ENCODE assay signal across 8 cellular contexts in the genomic region with DNA sequence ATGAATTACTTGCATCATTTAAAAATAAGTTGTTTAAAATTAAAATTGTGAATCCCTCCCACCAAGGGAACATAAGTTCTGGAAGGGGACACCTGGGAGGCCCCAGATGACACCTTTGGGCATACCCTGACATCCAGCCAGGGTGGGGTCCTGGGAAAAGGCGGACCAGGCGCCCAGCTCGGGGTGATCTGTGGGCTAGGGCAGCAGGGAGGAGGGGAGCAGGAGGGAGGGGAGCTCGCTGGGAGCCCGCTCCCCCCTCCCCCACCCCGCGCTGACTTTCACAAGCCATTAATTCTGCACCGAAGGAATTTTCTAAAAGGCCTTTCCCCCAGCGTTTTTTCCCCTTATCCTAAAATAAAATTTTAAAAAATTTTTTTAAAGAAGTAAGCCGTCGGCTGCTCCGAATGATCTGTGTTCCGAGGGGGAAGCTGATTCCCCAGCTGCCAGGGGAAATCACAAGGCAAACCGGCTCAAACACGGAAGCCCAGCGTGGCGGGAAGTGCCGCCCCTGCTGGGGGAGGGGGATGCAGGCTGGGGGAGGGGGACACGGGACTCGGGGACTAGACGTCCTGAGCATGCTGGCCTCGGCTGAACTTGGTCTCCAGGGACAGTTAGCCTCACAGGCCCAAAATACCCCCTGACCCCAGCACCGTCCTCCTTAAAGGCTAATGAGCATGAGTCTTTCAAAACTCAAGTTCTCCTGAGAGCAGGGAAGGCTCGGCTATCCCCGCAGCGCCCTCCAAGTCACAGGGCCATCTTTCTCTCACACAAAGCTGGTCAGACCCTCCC. TPM values are rescaled to one million over a fixed set of nuclear protein-coding genes. Genes with fewer than 3 reads are reported as not detected.
DNase-seq lines count a peak whose midpoint lies in the region; ATAC-seq and TF ChIP-seq lines count a peak whose summit lies in the region.

No MANE protein-coding gene starts in this region.

- H3K4me3 ChIP-seq in IMR-90 (ENCODE audit: insufficient read depth, low read depth, low read length), result no peak overlapping the region
- peak overlapping the region in 1 of 2 donors; percentile 18 for H3K4me3 ChIP-seq in left lung

- peak overlapping the region; percentile 27 for H3K14ac ChIP-seq in IMR-90 (replicated peaks; ENCODE audit: low read depth, low read length)

- peaks cover 19 to 84% of the 10 kb centered on the region in 2 experiments; a peak in 3 of 4 replicates for H3K79me1 ChIP-seq in IMR-90 (ENCODE audit: low read depth in 1 of 2, low read length in 2 of 2)

- H2BK20ac ChIP-seq in IMR-90 (ENCODE audit: low read depth, low read length), result peak overlapping the region; percentile 39

- peak overlapping the region; percentile 70 for H2BK120ac ChIP-seq in IMR-90 (ENCODE audit: low read depth, low read length)

- H3K56ac ChIP-seq in IMR-90 (ENCODE audit: extremely low read depth, insufficient read depth, low read length), result no peak overlapping the region

- peaks cover 14% of the 10 kb centered on the region for H3K4me1 Mint-ChIP-seq in stimulated activated memory B cell treated with anti-CD40 and anti-IgM and Interleukin-4, amounts not matched to agents 10 μg/mL and 1 μg/mL and 100 μg/mL, for 72 hours

- CTCF ChIA-PET in IMR-90 (lab: Yijun Ruan, JAX), result interaction anchor here (2.3 kb wide), 1 partner anchor 102 kb away, joined by 5 read pairs; no protein-coding TSS in a partner anchor

- in situ Hi-C loops in IMR-90 (cut with MboI; ENCODE audit: low sequenced_read_pairs), result no loop called here

- H3K9ac ChIP-seq in IMR-90 (ENCODE audit: low read depth, low read length), result peak overlapping the region; percentile 21; the same call in 1 of the 2 replicates

- intact Hi-C loops in IMR-90 (cut with micrococcal nuclease), result no loop called here
- intact Hi-C loops in left lung (cut with DNase I), result loop anchor here in 1 of 2 donors (10.0 kb wide), 1 partner anchor 98 kb away; no protein-coding TSS in a partner anchor

- H4K8ac ChIP-seq in IMR-90 (ENCODE audit: low read depth in 2 of 2, low read length in 2 of 2), result peak overlapping the region; percentile 78 to 81

- H2AK5ac ChIP-seq in IMR-90 (ENCODE audit: low read depth, low read length), result peak overlapping the region; percentile 59

- H3K27ac Mint-ChIP-seq in stimulated activated memory B cell treated with anti-CD40 and anti-IgM and Interleukin-4, amounts not matched to agents 10 μg/mL and 1 μg/mL and 100 μg/mL, for 72 hours, result peak overlapping the region; percentile 9

- peak overlapping the region; percentile 22; the same call in 1 of the 2 replicates for H3K18ac ChIP-seq in IMR-90 (ENCODE audit: low read depth, low read length)

- dilution Hi-C loops in IMR-90 (cut with HindIII; ENCODE audit: low sequenced_read_pairs, unreplicated experiment), result no loop called here

- ATAC-seq in IMR-90 (ENCODE audit: low read depth) (no peak), left lung (peak; percentile 18), GM19035 (IDR thresholded peaks at IDR 0.05; ENCODE audit: unreplicated experiment) (no peak)
- no peak for ATAC-seq in stimulated activated memory B cell treated with anti-CD40 and anti-IgM and Interleukin-4, amounts not matched to agents 10 μg/mL and 1 μg/mL and 100 μg/mL, for 72 hours

- peak overlapping the region; percentile 38 for H3K27ac ChIP-seq in IMR-90 (ENCODE audit: insufficient read depth, low read length)
- H3K27ac ChIP-seq in caudate nucleus (ENCODE audit: low read depth, low read length), result peak overlapping the region; percentile 70
- peak overlapping the region; percentile 83 to 91 for H3K27ac ChIP-seq in left lung

- H3K4me2 ChIP-seq in IMR-90 (ENCODE audit: low read depth, low read length), result no peak overlapping the region; the same call in 1 of the 2 replicates

- TF ChIP-seq CTCF in IMR-90 (conservative IDR thresholded peaks at IDR 0.05; ENCODE audit: low read depth, low read length) (no peak; the same call in 1 of the 2 replicates), left lung (IDR thresholded peaks at IDR 0.05) (no peak)

- H2BK15ac ChIP-seq in IMR-90 (ENCODE audit: low read depth, low read length), result peak overlapping the region; percentile 24; the same call in 1 of the 3 replicates

- H2BK5ac ChIP-seq in IMR-90 (ENCODE audit: low read depth, low read length, poor library complexity, severe bottlenecking), result peak overlapping the region; percentile 53

- WGBS in IMR-90 (ENCODE audit: extremely low coverage in 2 of 2, insufficient read length in 1 of 2), 2 experiments, result 55% methylated on average over 4 of the region's 26 CpGs; no CpG with 5 or more reads in 1 of the 2 experiments

- H3K36me3 ChIP-seq in IMR-90 (ENCODE audit: control insufficient read depth, insufficient read depth, low read length), result no peaks in the 10 kb centered on the region
- H3K36me3 ChIP-seq in left lung, result peaks cover 0 to 12% of the 10 kb centered on the region in 2 donors

- peak overlapping the region; percentile 73 for H3K4ac ChIP-seq in IMR-90 (ENCODE audit: low read depth, low read length)

- BruUV-seq in IMR-90 (replicated peaks; lab: Mats Ljungman, UMichigan), result no TSS peak

- peak overlapping the region; percentile 67 for H3K23ac ChIP-seq in IMR-90 (ENCODE audit: low read depth, low read length)

- H2AFZ ChIP-seq in IMR-90 (replicated peaks; ENCODE audit: low read length, poor library complexity), result peak overlapping the region; percentile 78

- peak overlapping the region; percentile 18 for H4K5ac ChIP-seq in IMR-90 (ENCODE audit: low read depth, low read length)

- POLR2A ChIA-PET in IMR-90 (lab: Charles Lee; ENCODE audit: unreplicated experiment), result no interaction called here

- TF ChIP-seq RAD21 in IMR-90 (IDR thresholded peaks at IDR 0.05; ENCODE audit: low read length), result no peak

- DNase-seq in IMR-90 (no peak), caudate nucleus (lab: John Stamatoyannopoulos, UW) (peak in 26 of 61 donors; percentile 0 to 44 (median 28)), left lung (peak; percentile 83 to 91), GOT3 (lab: John Stamatoyannopoulos, UW) (no peak), NCI-H187 treated with DMSO at 0.1 percent for 48 hours (lab: John Stamatoyannopoulos, UW) (no peak), 8988T (no peak)

- H3K9me3 ChIP-seq in IMR-90 (ENCODE audit: control insufficient read depth, insufficient read depth, low read length), result no peaks in the 10 kb centered on the region
- H3K9me3 ChIP-seq in left lung, result no peaks in the 10 kb centered on the region

- peaks cover 38% of the 10 kb centered on the region for H3K4me1 ChIP-seq in IMR-90 (ENCODE audit: control insufficient read depth, insufficient read depth, low read length)
- H3K4me1 ChIP-seq in left lung, result peaks cover 64 to 90% of the 10 kb centered on the region in 2 donors

- peak overlapping the region; percentile 74 for H2AK9ac ChIP-seq in IMR-90 (replicated peaks; ENCODE audit: low read depth, low read length, poor library complexity)

- peak overlapping the region; percentile 54 for H4K91ac ChIP-seq in IMR-90 (ENCODE audit: insufficient read depth, low read depth, low read length)

- H3K4me3 Mint-ChIP-seq in stimulated activated memory B cell treated with anti-CD40 and anti-IgM and Interleukin-4, amounts not matched to agents 10 μg/mL and 1 μg/mL and 100 μg/mL, for 72 hours, result no peak overlapping the region

- no peaks in the 10 kb centered on the region for H4K20me1 ChIP-seq in IMR-90 (ENCODE audit: insufficient read depth, low read length)

- H3K36me3 Mint-ChIP-seq in stimulated activated memory B cell treated with anti-CD40 and anti-IgM and Interleukin-4, amounts not matched to agents 10 μg/mL and 1 μg/mL and 100 μg/mL, for 72 hours, result no peaks in the 10 kb centered on the region

- H3K27me3 Mint-ChIP-seq in stimulated activated memory B cell treated with anti-CD40 and anti-IgM and Interleukin-4, amounts not matched to agents 10 μg/mL and 1 μg/mL and 100 μg/mL, for 72 hours, result peaks cover 27% of the 10 kb centered on the region

- no peak for TF ChIP-seq POLR2A in IMR-90 (IDR thresholded peaks at IDR 0.05; ENCODE audit: low read depth, low read length)

- no peaks in the 10 kb centered on the region for H3K9me3 Mint-ChIP-seq in stimulated activated memory B cell treated with anti-CD40 and anti-IgM and Interleukin-4, amounts not matched to agents 10 μg/mL and 1 μg/mL and 100 μg/mL, for 72 hours

- H3K27me3 ChIP-seq in IMR-90 (ENCODE audit: control insufficient read depth, insufficient read depth, low read length) (no peaks in the 10 kb centered on the region), left lung (no peaks in the 10 kb centered on the region)

- H3K9me1 ChIP-seq in IMR-90 (ENCODE audit: insufficient read depth, low read length), result peaks cover 9% of the 10 kb centered on the region; the same call in 1 of the 2 replicates

TF ChIP-seq in IMR-90, 13 proteins besides CTCF, POLR2A, EP300 and RAD21:
- TF ChIP-seq RCOR1 (IDR thresholded peaks at IDR 0.05; ENCODE audit: insufficient replicate concordance, low read length), result no peak
- no peak for TF ChIP-seq RFX5 (IDR thresholded peaks at IDR 0.05; ENCODE audit: low read depth, low read length)
- TF ChIP-seq BHLHE40 (IDR thresholded peaks at IDR 0.05; ENCODE audit: low read depth, low read length), result no peak
- TF ChIP-seq, protein P1, sequence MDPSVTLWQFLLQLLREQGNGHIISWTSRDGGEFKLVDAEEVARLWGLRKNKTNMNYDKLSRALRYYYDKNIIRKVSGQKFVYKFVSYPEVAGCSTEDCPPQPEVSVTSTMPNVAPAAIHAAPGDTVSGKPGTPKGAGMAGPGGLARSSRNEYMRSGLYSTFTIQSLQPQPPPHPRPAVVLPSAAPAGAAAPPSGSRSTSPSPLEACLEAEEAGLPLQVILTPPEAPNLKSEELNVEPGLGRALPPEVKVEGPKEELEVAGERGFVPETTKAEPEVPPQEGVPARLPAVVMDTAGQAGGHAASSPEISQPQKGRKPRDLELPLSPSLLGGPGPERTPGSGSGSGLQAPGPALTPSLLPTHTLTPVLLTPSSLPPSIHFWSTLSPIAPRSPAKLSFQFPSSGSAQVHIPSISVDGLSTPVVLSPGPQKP (IDR thresholded peaks at IDR 0.05; ENCODE audit: borderline replicate concordance, low read depth, low read length), result no peak
- TF ChIP-seq CEBPB (IDR thresholded peaks at IDR 0.05; ENCODE audit: low read depth, low read length), result no peak
- TF ChIP-seq NFE2L2 (IDR thresholded peaks at IDR 0.05; ENCODE audit: low read depth, low read length), result no peak
- TF ChIP-seq FOS (IDR thresholded peaks at IDR 0.05; ENCODE audit: low read depth, low read length), result no peak

RNA-seq across cellular contexts. Expression of a gene that starts 13.9 kb away (rescaled TPM):
- total RNA-seq in IMR-90 (2012; rRNA removed), result 19.2 and 22.5 TPM in 2 replicates
- polyA plus RNA-seq in IMR-90 (2012; rRNA removed), result 64.5 and 67.1 TPM in 2 replicates
- 51.4 and 55.1 TPM in 2 replicates for polyA plus RNA-seq in IMR-90 (2012; cell fraction: cytosol; rRNA removed)
- polyA plus RNA-seq in IMR-90 (2012; cell fraction: nucleus; rRNA removed; ENCODE audit: low replicate concordance), result 117 and 164 TPM in 2 replicates
- 100 to 1,000 TPM; 198 to 259 TPM for total RNA-seq in left lung

RNA-seq across cellular contexts. Expression of a gene that starts 49.6 kb away (rescaled TPM):
- total RNA-seq in IMR-90 (2012; rRNA removed), result not detected in 2 replicates
- polyA plus RNA-seq in IMR-90 (2012; rRNA removed), result not detected in 2 replicates
- not detected in 2 replicates for polyA plus RNA-seq in IMR-90 (2012; cell fraction: cytosol; rRNA removed)
- polyA plus RNA-seq in IMR-90 (2012; cell fraction: nucleus; rRNA removed; ENCODE audit: low replicate concordance), result not detected in 2 replicates
- not detected for total RNA-seq in left lung

Comparison
In these comparisons a context has a peak if more than half of its experiments do, and no peak if none do; other contexts are left out.
1. DNase-seq: peak in left lung (2 of 2); none in IMR-90 (single experiment), GOT3 (single experiment), NCI-H187 treated with DMSO at 0.1 percent for 48 hours (single experiment) and 8988T (single experiment).
2. Peak in every context shown above with its lines, with median percentiles within 50 percentile points of each other: H3K27ac ChIP-seq.